ENCODE assay signal across 8 cellular contexts in the genomic region with DNA sequence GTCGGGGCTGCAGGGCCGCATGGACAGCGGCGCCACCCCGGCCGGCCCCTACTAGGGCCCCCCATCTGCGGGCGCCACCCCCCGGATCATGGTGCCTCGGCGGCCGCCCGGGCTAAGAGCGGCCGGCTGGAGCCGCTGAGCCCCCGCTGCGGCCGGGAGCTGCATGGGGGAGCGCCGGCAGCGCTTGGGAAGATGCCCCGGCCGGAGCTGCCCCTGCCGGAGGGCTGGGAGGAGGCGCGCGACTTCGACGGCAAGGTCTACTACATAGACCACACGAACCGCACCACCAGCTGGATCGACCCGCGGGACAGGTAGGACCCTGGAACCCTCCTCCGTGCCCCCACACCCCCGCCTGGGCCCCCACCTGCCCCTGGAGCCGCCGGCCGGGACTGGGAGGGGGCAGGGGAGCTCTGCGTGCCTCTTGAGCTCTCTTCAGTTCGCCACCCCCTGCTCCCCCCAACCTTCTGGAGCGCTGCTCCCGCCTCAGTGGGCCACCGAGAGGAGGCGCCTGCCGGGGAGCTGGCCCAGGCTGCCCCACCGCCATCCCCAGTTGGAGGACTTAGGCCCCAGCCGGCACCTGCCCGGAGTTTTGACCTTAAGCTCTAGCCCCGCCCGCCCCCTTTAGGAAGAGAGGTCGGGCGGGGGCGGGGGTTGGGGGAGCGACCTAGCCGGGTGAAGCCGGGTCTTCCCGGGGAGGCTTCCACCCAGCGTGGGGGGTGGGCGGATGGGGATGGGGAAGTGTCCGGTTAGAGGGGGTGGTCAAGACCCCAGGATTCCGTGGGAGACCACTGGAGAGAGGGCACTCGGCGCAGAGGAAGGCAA. TPM values are rescaled to one million over a fixed set of nuclear protein-coding genes. Genes with fewer than 3 reads are reported as not detected.
A peak's percentile ranks its signal among the peaks of the same experiment; 100 is the strongest.
DNase-seq lines count a peak whose midpoint lies in the region; ATAC-seq and TF ChIP-seq lines count a peak whose summit lies in the region.

No MANE protein-coding gene starts in this region.

- no peaks in the 10 kb centered on the region for H3K36me3 Mint-ChIP-seq in activated naive CD8-positive, alpha-beta T cell

- peaks cover 6% of the 10 kb centered on the region for H3K4me1 Mint-ChIP-seq in activated naive CD8-positive, alpha-beta T cell (ENCODE audit: low read depth)

- H3K9me3 ChIP-seq in upper lobe of left lung, result no peaks in the 10 kb centered on the region

- H3K9me3 Mint-ChIP-seq in activated naive CD8-positive, alpha-beta T cell (ENCODE audit: low read depth), result no peaks in the 10 kb centered on the region

- no peak for TF ChIP-seq EP300 in upper lobe of left lung (IDR thresholded peaks at IDR 0.05)

- peaks cover 14% of the 10 kb centered on the region for H3K4me1 ChIP-seq in ACC112 (ENCODE audit: control insufficient read depth, insufficient read depth, low read length, unreplicated experiment)
- H3K4me1 ChIP-seq in upper lobe of left lung, result peaks cover 15 to 41% (median 25%) of the 10 kb centered on the region in 4 donors

- H3K4me3 ChIP-seq in ACC112 (ENCODE audit: low read depth, low read length) (peak overlapping the region; percentile 83), upper lobe of left lung (peak overlapping the region in 3 of 4 donors; percentile 56 to 66 (median 59))

- DNase-seq in islet precursor cell (peak; percentile 69), upper lobe of left lung (no peak), NCI-H446 (lab: John Stamatoyannopoulos, UW) (no peak), NAMALWA (ENCODE audit: low spot score) (no peak)

- 20% methylated on average over 3 to 10 of the region's 65 CpGs for WGBS in upper lobe of left lung, 2 donors

- H3K36me3 ChIP-seq in ACC112 (ENCODE audit: insufficient read depth, low read length) (no peaks in the 10 kb centered on the region), upper lobe of left lung (no peaks in the 10 kb centered on the region)

- H3K79me2 ChIP-seq in ACC112 (ENCODE audit: control insufficient read depth, insufficient read depth, low read length, unreplicated experiment), result peaks cover 5% of the 10 kb centered on the region

- TF ChIP-seq POLR2A in upper lobe of left lung (IDR thresholded peaks at IDR 0.05), result no peak

- H3K27me3 ChIP-seq in ACC112 (ENCODE audit: insufficient read depth, low read length), result no peaks in the 10 kb centered on the region
- peaks cover 0 to 10% (median 4%) of the 10 kb centered on the region in 4 donors for H3K27me3 ChIP-seq in upper lobe of left lung

- no peak overlapping the region for H3K27ac Mint-ChIP-seq in activated naive CD8-positive, alpha-beta T cell

- no peak for TF ChIP-seq CTCF in upper lobe of left lung (IDR thresholded peaks at IDR 0.05)

- H3K27me3 Mint-ChIP-seq in activated naive CD8-positive, alpha-beta T cell, result peaks cover 30% of the 10 kb centered on the region

- H3K4me3 Mint-ChIP-seq in activated naive CD8-positive, alpha-beta T cell, result peak overlapping the region; percentile 45

- no peak overlapping the region for H2AFZ ChIP-seq in ACC112 (ENCODE audit: low read length, unreplicated experiment)

- no peak overlapping the region for H3K27ac ChIP-seq in ACC112 (ENCODE audit: low read depth, low read length)
- peak overlapping the region; percentile 39 to 80 (median 76) for H3K27ac ChIP-seq in upper lobe of left lung

- ATAC-seq in GM18907 (IDR thresholded peaks at IDR 0.05; ENCODE audit: unreplicated experiment) (peak; percentile 8), HG03354 (IDR thresholded peaks at IDR 0.05; ENCODE audit: poor library complexity, severe bottlenecking, unreplicated experiment) (peak; percentile 36), upper lobe of left lung (ENCODE audit: low FRiP score in 2 of 2) (peak in 1 of 2 donors; percentile 17)

RNA-seq across cellular contexts. Expression of gene WWC1, which starts 0.7 kb away (rescaled TPM):
- total RNA-seq in upper lobe of left lung, result 10 to 100 TPM; 64.9 to 99.1 (median 86.4) TPM
